In genomic region chr14:92499216-92499615, GRCh38 we compare ENCODE assay signal across 21 cellular contexts.
"Had no signal": no experiment of that assay in that cellular context is flagged by ENCODE, and none has a peak within 500 bp of the region (broad histone marks: within the 10 kb centered on the region; RNA-seq: fewer than 3 reads in every experiment).

No MANE protein-coding gene starts in this region.

- FAIRE-seq: bronchial epithelial cell, endothelial cell of umbilical vein, frontal cortex, islet of Langerhans had no signal

- ATAC-seq: heart left ventricle; lower lobe of right lung; stimulated activated effector memory CD8-positive, alpha-beta T cell treated with anti-CD3 and anti-CD28 coated beads, Interleukin-12 subunit alpha, Interleukin-12 subunit beta, amount 100 ng/mL, for 72 hours had no signal

- H3K27ac Mint-ChIP-seq: memory B cell; mesothelial cell of epicardium; naive B cell; stimulated activated effector memory CD8-positive, alpha-beta T cell treated with anti-CD3 and anti-CD28 coated beads, Interleukin-12 subunit alpha, Interleukin-12 subunit beta, amount 100 ng/mL, for 72 hours; stimulated activated naive CD8-positive, alpha-beta T cell treated with anti-CD3 and anti-CD28 coated beads, Interleukin-15, Interleukin-2, amounts not matched to agents 100 ng/mL and 50 ng/mL, for 24 hours had no signal

- H3K27me3 ChIP-seq: heart left ventricle, ovary, right atrium auricular region, transverse colon had no signal

- H3K36me3 Mint-ChIP-seq: memory B cell; mesothelial cell of epicardium; naive B cell; stimulated activated effector memory CD8-positive, alpha-beta T cell treated with anti-CD3 and anti-CD28 coated beads, Interleukin-12 subunit alpha, Interleukin-12 subunit beta, amount 100 ng/mL, for 72 hours had no signal

- H3K9me3 ChIP-seq: heart left ventricle, left ventricle myocardium inferior, lower lobe of right lung, ovary, right atrium auricular region, thoracic aorta, transverse colon had no signal

- H3K4me3 Mint-ChIP-seq: memory B cell; mesothelial cell of epicardium; naive B cell; neural crest cell; stimulated activated effector memory CD8-positive, alpha-beta T cell treated with anti-CD3 and anti-CD28 coated beads, Interleukin-12 subunit alpha, Interleukin-12 subunit beta, amount 100 ng/mL, for 72 hours; stimulated activated naive CD8-positive, alpha-beta T cell treated with anti-CD3 and anti-CD28 coated beads, Interleukin-15, Interleukin-2, amounts not matched to agents 100 ng/mL and 50 ng/mL, for 24 hours had no signal

- H3K4me3 ChIP-seq: heart left ventricle, left ventricle myocardium inferior, lower lobe of right lung, ovary, right atrium auricular region, smooth muscle cell, thoracic aorta, transverse colon had no signal

- H3K4me2 ChIP-seq: smooth muscle cell had no signal

- DNase-seq: central memory CD4-positive, alpha-beta T cell; hypothalamus; left ventricle myocardium inferior; lower lobe of right lung; naive B cell; ovary; stimulated activated CD4-positive, alpha-beta T cell treated with anti-CD3 and anti-CD28 coated beads, Interleukin-2, amount 100 ng/mL, for 48 hours; transverse colon had no signal

- H3K27me3 Mint-ChIP-seq: memory B cell; stimulated activated naive CD8-positive, alpha-beta T cell treated with anti-CD3 and anti-CD28 coated beads, Interleukin-15, Interleukin-2, amounts not matched to agents 100 ng/mL and 50 ng/mL, for 24 hours had no signal

- H3K27ac ChIP-seq: heart left ventricle, left ventricle myocardium inferior, lower lobe of right lung, ovary, right atrium auricular region, thoracic aorta, transverse colon had no signal

- H3K36me3 ChIP-seq: heart left ventricle, left ventricle myocardium inferior, lower lobe of right lung, ovary, right atrium auricular region, thoracic aorta, transverse colon had no signal

- H3K9me3 Mint-ChIP-seq: memory B cell; mesothelial cell of epicardium; naive B cell; neural crest cell; stimulated activated effector memory CD8-positive, alpha-beta T cell treated with anti-CD3 and anti-CD28 coated beads, Interleukin-12 subunit alpha, Interleukin-12 subunit beta, amount 100 ng/mL, for 72 hours; stimulated activated naive CD8-positive, alpha-beta T cell treated with anti-CD3 and anti-CD28 coated beads, Interleukin-15, Interleukin-2, amounts not matched to agents 100 ng/mL and 50 ng/mL, for 24 hours had no signal
